In the genomic region with DNA sequence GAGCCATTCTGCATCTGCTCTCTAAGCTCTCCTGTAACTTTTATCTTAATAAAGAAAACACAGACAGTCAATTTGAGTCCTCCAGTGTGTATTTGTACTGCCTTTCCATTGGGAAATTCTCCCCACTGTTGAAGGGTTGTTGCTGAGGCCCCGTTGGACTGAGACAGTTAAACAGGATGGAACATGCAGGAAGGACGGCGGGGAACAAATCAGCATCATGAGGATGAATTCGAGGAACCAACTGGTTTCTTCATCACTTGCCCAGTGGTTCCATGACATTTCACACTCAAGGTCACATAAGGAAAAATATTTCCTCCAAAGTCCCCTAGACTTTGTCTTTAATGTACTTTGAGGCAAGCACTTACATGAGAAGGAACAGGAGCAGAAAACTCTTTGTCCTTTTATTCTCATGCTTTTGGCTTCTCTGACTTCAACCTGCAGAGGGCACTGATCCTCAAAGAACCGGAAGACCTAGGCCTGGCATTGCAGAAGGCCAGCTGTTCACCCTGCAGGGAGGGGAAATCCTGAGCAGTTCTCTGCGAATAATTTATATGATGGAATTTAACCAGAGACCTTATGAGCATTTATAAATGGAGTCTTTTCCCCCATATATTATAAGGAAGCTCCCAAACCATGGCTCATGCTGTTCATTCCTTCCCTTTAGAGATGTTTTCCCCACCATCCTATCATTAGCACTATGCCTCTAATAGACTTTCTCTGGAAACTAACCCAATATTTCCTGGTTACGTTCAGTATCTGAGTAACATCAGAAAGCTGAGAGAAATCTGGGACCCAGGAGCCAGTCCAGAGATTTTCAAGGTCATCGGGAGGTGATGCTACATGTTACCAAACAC, we compare ENCODE assay signal across 9 cellular contexts. TPM values are rescaled to one million over a fixed set of nuclear protein-coding genes. Genes with fewer than 3 reads are reported as not detected.
DNase-seq lines count a peak whose midpoint lies in the region; ATAC-seq and TF ChIP-seq lines count a peak whose summit lies in the region.
"Had no signal": no experiment of that assay in that cellular context is flagged by ENCODE, and none has a peak within 500 bp of the region (broad histone marks: within the 10 kb centered on the region; RNA-seq: fewer than 3 reads in every experiment).

No MANE protein-coding gene starts in this region.

- H3K36me3 Mint-ChIP-seq in activated naive CD8-positive, alpha-beta T cell treated with anti-CD3 and anti-CD28 coated beads, Interleukin-2, amount 10 ng/mL, durations not matched to agents 7 days and 5 days, result no peaks in the 10 kb centered on the region

- peak; percentile 1 for DNase-seq in activated CD4-positive, alpha-beta T cell treated with anti-CD3 and anti-CD28 coated beads for 24 hours (ENCODE audit: low read depth in 2 of 2)
- DNase-seq in activated CD4-positive, alpha-beta T cell treated with anti-CD3 and anti-CD28 coated beads, Interleukin-2, amount 50 U/mL, for 4 hours, result no peak
- peak; percentile 81 for DNase-seq in HT1080 (ENCODE audit: low read depth)
- DNase-seq in NCI-H748 treated with DMSO at 0.1 percent for 48 hours (lab: John Stamatoyannopoulos, UW), result peak; percentile 82
- no peak for DNase-seq in activated naive CD8-positive, alpha-beta T cell treated with anti-CD3 and anti-CD28 coated beads, Interleukin-2, amount 10 ng/mL, durations not matched to agents 7 days and 5 days
- peak in 4 of 5 donors; percentile 59 to 75 (median 68) for DNase-seq in heart left ventricle
- DNase-seq in retina, result peak; percentile 72

- no peaks in the 10 kb centered on the region for H3K9me3 ChIP-seq in heart left ventricle
- H3K9me3 ChIP-seq: BLaER1 treated with 17β-estradiol and CSF1 and Interleukin-3, amounts not matched to agents 10 nM and 100 nM had no signal

- no peaks in the 10 kb centered on the region for H3K27me3 ChIP-seq in heart left ventricle

- H3K9me3 Mint-ChIP-seq in activated naive CD8-positive, alpha-beta T cell treated with anti-CD3 and anti-CD28 coated beads, Interleukin-2, amount 10 ng/mL, durations not matched to agents 7 days and 5 days, result no peaks in the 10 kb centered on the region

- no peak for TF ChIP-seq POLR2A in heart left ventricle (IDR thresholded peaks at IDR 0.05)

- peak overlapping the region in 2 of 12 donors; percentile 10 to 25 for H3K27ac ChIP-seq in heart left ventricle

- H3K36me3 ChIP-seq in heart left ventricle, result no peaks in the 10 kb centered on the region
- H3K36me3 ChIP-seq: BLaER1 treated with 17β-estradiol and CSF1 and Interleukin-3, amounts not matched to agents 10 nM and 100 nM had no signal

- no peak overlapping the region for H3K4me3 ChIP-seq in heart left ventricle
- H3K4me3 ChIP-seq: BLaER1 treated with 17β-estradiol and CSF1 and Interleukin-3, amounts not matched to agents 10 nM and 100 nM had no signal

- H3K27me3 Mint-ChIP-seq in activated naive CD8-positive, alpha-beta T cell treated with anti-CD3 and anti-CD28 coated beads, Interleukin-2, amount 10 ng/mL, durations not matched to agents 7 days and 5 days, result peaks cover 5% of the 10 kb centered on the region

- H3K4me3 Mint-ChIP-seq in activated naive CD8-positive, alpha-beta T cell treated with anti-CD3 and anti-CD28 coated beads, Interleukin-2, amount 10 ng/mL, durations not matched to agents 7 days and 5 days, result no peak overlapping the region

- WGBS in heart left ventricle, 4 donors, result 38 to 45% (median 44%) methylated on average over 8 of the region's 8 CpGs

- H3K4me1 Mint-ChIP-seq in activated naive CD8-positive, alpha-beta T cell treated with anti-CD3 and anti-CD28 coated beads, Interleukin-2, amount 10 ng/mL, durations not matched to agents 7 days and 5 days, result peaks cover 3% of the 10 kb centered on the region

- intact Hi-C loops in heart left ventricle (cut with DNase I), result loop anchor here in 9 of 10 donors (1.0 to 10.0 kb wide), 7 partner anchors 145 to 213 kb away; a partner anchor contains a TSS

- ATAC-seq in GM21619 (IDR thresholded peaks at IDR 0.05; ENCODE audit: unreplicated experiment) (peak; percentile 97), heart left ventricle (peak; percentile 70 to 92 (median 90))
- ATAC-seq in activated naive CD8-positive, alpha-beta T cell treated with anti-CD3 and anti-CD28 coated beads, Interleukin-2, amount 10 ng/mL, durations not matched to agents 7 days and 5 days (ENCODE audit: low read depth), result peak; percentile 76

- POLR2A ChIA-PET in activated naive CD8-positive, alpha-beta T cell treated with anti-CD3 and anti-CD28 coated beads, Interleukin-2, amount 10 ng/mL, durations not matched to agents 7 days and 5 days (lab: Charles Lee), result interaction anchor here (1.0 kb wide), 1 partner anchor 212 kb away, joined by 3 read pairs; no protein-coding TSS in a partner anchor

- peaks cover 0 to 27% (median 8%) of the 10 kb centered on the region in 12 donors for H3K4me1 ChIP-seq in heart left ventricle

- TF ChIP-seq CTCF in heart left ventricle (IDR thresholded peaks at IDR 0.05), result peak; percentile 46 to 76 (median 64)

- H3K27ac Mint-ChIP-seq in activated naive CD8-positive, alpha-beta T cell treated with anti-CD3 and anti-CD28 coated beads, Interleukin-2, amount 10 ng/mL, durations not matched to agents 7 days and 5 days, result no peak overlapping the region

RNA-seq across cellular contexts. Expression of a gene that starts 55.2 kb away (rescaled TPM):
- not detected in 2 replicates for total RNA-seq in HT1080 (2014; rRNA removed; shearing (Covaris generic))
- polyA plus RNA-seq in HT1080 (2015; cell fraction: cytosol; rRNA removed), result 0.06 TPM in 1 of 2 replicates, not detected in the other
- 0.09 and 0.12 TPM in 2 replicates for polyA plus RNA-seq in HT1080 (2015; cell fraction: nucleus; rRNA removed)
- not detected for total RNA-seq in activated naive CD8-positive, alpha-beta T cell treated with anti-CD3 and anti-CD28 coated beads, Interleukin-2, amount 10 ng/mL, durations not matched to agents 7 days and 5 days
- total RNA-seq in heart left ventricle, result under 1 TPM in 1 of 9 donors, not detected in 8; 0.23 TPM
- polyA plus RNA-seq in heart left ventricle, result not detected

Comparison
In these comparisons a context has a peak if more than half of its experiments do, and no peak if none do; other contexts are left out.
1. DNase-seq: peak in activated CD4-positive, alpha-beta T cell treated with anti-CD3 and anti-CD28 coated beads for 24 hours (2 of 2), HT1080 (single experiment), NCI-H748 treated with DMSO at 0.1 percent for 48 hours (single experiment), heart left ventricle (4 of 5) and retina (single experiment); none in activated CD4-positive, alpha-beta T cell treated with anti-CD3 and anti-CD28 coated beads, Interleukin-2, amount 50 U/mL, for 4 hours (0 of 2) and activated naive CD8-positive, alpha-beta T cell treated with anti-CD3 and anti-CD28 coated beads, Interleukin-2, amount 10 ng/mL, durations not matched to agents 7 days and 5 days (single experiment).
2. Peak in every context shown above with its lines, with median percentiles within 50 percentile points of each other: ATAC-seq.